8 cellular contexts compared by ENCODE assay signal in genomic region chr3:125915427-125915787, GRCh38. TPM values are rescaled to one million over a fixed set of nuclear protein-coding genes. Genes with fewer than 3 reads are reported as not detected.
DNase-seq lines count a peak whose midpoint lies in the region; ATAC-seq and TF ChIP-seq lines count a peak whose summit lies in the region.
"Not testable (repeated sequence)": the region's sequence is repeated elsewhere in the genome, so short reads cannot be mapped to it uniquely, and the experiment has no call there.

No MANE protein-coding gene starts in this region.

- H3K27me3 Mint-ChIP-seq in activated CD4-positive, alpha-beta T cell treated with anti-CD3 and anti-CD28 coated beads, Interleukin-2, amount 10 ng/mL, durations not matched to agents 7 days and 5 days, result not testable (repeated sequence)

- H3K4me1 ChIP-seq in breast epithelium, result not testable (repeated sequence)
- H3K4me1 ChIP-seq in upper lobe of right lung, result peaks cover 12% of the 10 kb centered on the region

- intact Hi-C loops in breast epithelium (cut with DNase I; ENCODE audit: low total_unique reads); lower leg skin (cut with DNase I; ENCODE audit: low total_unique reads); posterior vena cava (cut with DNase I); upper lobe of right lung (cut with DNase I): not testable (repeated sequence)

- DNase-seq in ELR (ENCODE audit: low read depth) (peak; percentile 22), NAMALWA (ENCODE audit: low spot score) (peak; percentile 21), fibroblast of the aortic adventitia (ENCODE audit: low read depth) (peak; percentile 19), lower leg skin (ENCODE audit: low spot score in 2 of 2) (peak; percentile 17 to 91), posterior vena cava (ENCODE audit: low spot score) (peak; percentile 87)
- DNase-seq in activated CD4-positive, alpha-beta T cell treated with anti-CD3 and anti-CD28 coated beads, Interleukin-2, amount 10 ng/mL, durations not matched to agents 7 days and 5 days; breast epithelium (ENCODE audit: low spot score in 2 of 2); upper lobe of right lung: not testable (repeated sequence)

- H3K4me1 Mint-ChIP-seq in activated CD4-positive, alpha-beta T cell treated with anti-CD3 and anti-CD28 coated beads, Interleukin-2, amount 10 ng/mL, durations not matched to agents 7 days and 5 days, result peaks cover 24% of the 10 kb centered on the region

- peak overlapping the region; percentile 52 to 75 (median 75) for H3K4me3 ChIP-seq in breast epithelium
- peak overlapping the region; percentile 67 for H3K4me3 ChIP-seq in fibroblast of the aortic adventitia (ENCODE audit: low read depth, low read length)
- H3K4me3 ChIP-seq in lower leg skin (ENCODE audit: low read depth, poor library complexity, severe bottlenecking), result peak overlapping the region; percentile 50
- H3K4me3 ChIP-seq in upper lobe of right lung, result peak overlapping the region; percentile 75

- POLR2A ChIA-PET in activated CD4-positive, alpha-beta T cell treated with anti-CD3 and anti-CD28 coated beads, Interleukin-2, amount 10 ng/mL, durations not matched to agents 7 days and 5 days (lab: Charles Lee), result not testable (repeated sequence)

- peak overlapping the region; percentile 97 for H3K27ac Mint-ChIP-seq in activated CD4-positive, alpha-beta T cell treated with anti-CD3 and anti-CD28 coated beads, Interleukin-2, amount 10 ng/mL, durations not matched to agents 7 days and 5 days

- CTCF ChIA-PET in activated CD4-positive, alpha-beta T cell treated with anti-CD3 and anti-CD28 coated beads, Interleukin-2, amount 10 ng/mL, durations not matched to agents 7 days and 5 days (lab: Charles Lee), result interaction anchor here (1.0 kb wide), 1 partner anchor 12 kb away, joined by 4 read pairs; no protein-coding TSS in a partner anchor

- TF ChIP-seq CTCF in breast epithelium (IDR thresholded peaks at IDR 0.05); fibroblast of the aortic adventitia (IDR thresholded peaks at IDR 0.05; ENCODE audit: insufficient read depth, low read length); lower leg skin (IDR thresholded peaks at IDR 0.05); upper lobe of right lung (IDR thresholded peaks at IDR 0.05): not testable (repeated sequence)

- WGBS in lower leg skin, 2 donors, result 0 to 1% methylated on average over 18 to 25 of the region's 30 CpGs

- not testable (repeated sequence) for H3K9me3 Mint-ChIP-seq in activated CD4-positive, alpha-beta T cell treated with anti-CD3 and anti-CD28 coated beads, Interleukin-2, amount 10 ng/mL, durations not matched to agents 7 days and 5 days

- not testable (repeated sequence) for H3K36me3 ChIP-seq in breast epithelium, upper lobe of right lung

- not testable (repeated sequence) for ATAC-seq in upper lobe of right lung

- not testable (repeated sequence) for H3K36me3 Mint-ChIP-seq in activated CD4-positive, alpha-beta T cell treated with anti-CD3 and anti-CD28 coated beads, Interleukin-2, amount 10 ng/mL, durations not matched to agents 7 days and 5 days (ENCODE audit: low read depth)

- peak overlapping the region; percentile 85 for H3K4me3 Mint-ChIP-seq in activated CD4-positive, alpha-beta T cell treated with anti-CD3 and anti-CD28 coated beads, Interleukin-2, amount 10 ng/mL, durations not matched to agents 7 days and 5 days

- not testable (repeated sequence) for TF ChIP-seq POLR2A in breast epithelium (IDR thresholded peaks at IDR 0.05); lower leg skin (IDR thresholded peaks at IDR 0.05)

- not testable (repeated sequence) for H3K27me3 ChIP-seq in breast epithelium, upper lobe of right lung

- peak overlapping the region; percentile 92 to 93 for H3K27ac ChIP-seq in breast epithelium
- H3K27ac ChIP-seq in upper lobe of right lung, result peak overlapping the region; percentile 86

- not testable (repeated sequence) for H3K9me3 ChIP-seq in breast epithelium, upper lobe of right lung

RNA-seq across cellular contexts. Expression of gene ROPN1B, which starts 53.6 kb away (rescaled TPM):
- not detected for total RNA-seq in activated CD4-positive, alpha-beta T cell treated with anti-CD3 and anti-CD28 coated beads, Interleukin-2, amount 10 ng/mL, durations not matched to agents 7 days and 5 days
- total RNA-seq in breast epithelium (10 to 100 TPM in 1 of 3 donors, 1 to 10 TPM in 1, not detected in 1; 3.3 to 17.7 TPM), fibroblast of the aortic adventitia (ENCODE audit: low replicate concordance) (not detected in 2 replicates), lower leg skin (10 to 100 TPM in 2 of 4 donors, 1 to 10 TPM in 2; 4.0 to 19.9 (median 10.0) TPM), posterior vena cava (not detected), upper lobe of right lung (not detected)
